In the genomic region with DNA sequence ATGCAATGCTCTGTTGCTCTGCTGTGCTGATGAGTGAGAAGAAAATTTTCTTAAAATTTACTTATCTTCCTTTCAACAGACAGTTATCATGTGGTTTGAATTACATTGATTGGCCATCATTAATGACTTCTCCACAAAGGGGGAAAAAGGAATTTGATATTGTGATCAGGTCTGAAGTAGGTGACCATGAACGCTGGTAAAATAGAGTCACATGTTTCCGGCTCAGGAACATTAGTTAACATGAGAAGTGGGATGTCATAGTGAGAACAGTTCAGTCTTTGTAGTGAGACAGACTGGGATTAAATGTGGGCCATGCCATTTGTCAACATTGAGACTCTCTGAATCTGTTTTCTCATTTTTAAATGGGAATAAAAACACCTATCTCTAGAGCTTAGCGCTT, we compare ENCODE assay signal across 10 cellular contexts. TPM values are rescaled to one million over a fixed set of nuclear protein-coding genes. Genes with fewer than 3 reads are reported as not detected.
"Had no signal": no experiment of that assay in that cellular context is flagged by ENCODE, and none has a peak within 500 bp of the region (broad histone marks: within the 10 kb centered on the region; RNA-seq: fewer than 3 reads in every experiment).

No MANE protein-coding gene starts in this region.

- H3K4me1 Mint-ChIP-seq: H9 had no signal

- H3K27ac ChIP-seq: GM23248 had no signal

- H2AFZ ChIP-seq: GM23248 had no signal

- ATAC-seq: HCT116 had no signal

- H3K27ac Mint-ChIP-seq: H9, HFFc6 had no signal

- H3K4me3 Mint-ChIP-seq: H9, HFFc6 had no signal

- H3K36me3 ChIP-seq: HAP-1 had no signal

- FAIRE-seq: H1, H54 had no signal

- H3K9me3 ChIP-seq: HAP-1 had no signal

- DNase-seq: GM23248, GOT3, H7, H9, HCEC 1CT, HFFc6 had no signal

- H3K9me3 Mint-ChIP-seq: H9 had no signal

- H3K4me1 ChIP-seq: HAP-1 had no signal

- H3K9ac ChIP-seq: GM23248 had no signal

- H3K4me3 ChIP-seq: GM23248, HAP-1 had no signal

RNA-seq across cellular contexts. Expression of gene GBA3, which starts 50.6 kb away (rescaled TPM):
- total RNA-seq: GM23248, H1, H7, H9, HFFc6 had no signal
- polyA plus RNA-seq: GM23248, H1 had no signal
